ENCODE assay signal across 18 cellular contexts in genomic region chr5:14659821-14660607, GRCh38. TPM values are rescaled to one million over a fixed set of nuclear protein-coding genes. Genes with fewer than 3 reads are reported as not detected.
A peak's percentile ranks its signal among the peaks of the same experiment; 100 is the strongest.
DNase-seq lines count a peak whose midpoint lies in the region; ATAC-seq and TF ChIP-seq lines count a peak whose summit lies in the region.
"Had no signal": no experiment of that assay in that cellular context is flagged by ENCODE, and none has a peak within 500 bp of the region (broad histone marks: within the 10 kb centered on the region; RNA-seq: fewer than 3 reads in every experiment).

No MANE protein-coding gene starts in this region.

- intact Hi-C loops in activated CD4-positive, alpha-beta T cell treated with anti-CD3 and anti-CD28 coated beads, Interleukin-2, amount 10 ng/mL, durations not matched to agents 24 days and 14 days (cut with micrococcal nuclease) = loop anchor here (5.0 to 10.0 kb wide), 5 partner anchors 175 to 1797 kb away; partner anchors contain the start of gene TRIO
- intact Hi-C loops in CD4-positive, alpha-beta T cell (cut with DNase I, micrococcal nuclease) = loop anchor here (10.0 kb wide), 2 partner anchors 75 to 515 kb away; partner anchors contain the start of genes OTULINL (in 1 of the 2) and TRIO (in 1 of the 2)

- TF ChIP-seq CTCF in CD4-positive, alpha-beta T cell (IDR thresholded peaks at IDR 0.05) = no peak

- H3K36me3 ChIP-seq in adipocyte (ENCODE audit: control insufficient read depth, insufficient read depth, low read length, severe bottlenecking) = no peaks in the 10 kb centered on the region
- H3K36me3 ChIP-seq: brain microvascular endothelial cell, thoracic aorta had no signal

- H3K4me3 ChIP-seq in adipocyte (ENCODE audit: low read length) = peak overlapping the region; percentile 1
- H3K4me3 ChIP-seq: thoracic aorta had no signal

- CTCF ChIA-PET in CD4-positive, alpha-beta T cell (lab: Charles Lee) = interaction anchor here (0.6 to 1.7 kb wide), 2 partner anchors 11 to 20 kb away, joined by 3 read pairs; no protein-coding TSS in a partner anchor

- DNase-seq in activated CD4-positive, alpha-beta T cell treated with anti-CD3 and anti-CD28 coated beads, Interleukin-2, amount 10 ng/mL, durations not matched to agents 24 days and 14 days = no peak
- no peak for DNase-seq in activated CD4-positive, alpha-beta T cell treated with anti-CD3 and anti-CD28 coated beads for 48 hours
- peak; percentile 67 for DNase-seq in adipocyte (ENCODE audit: low read depth)
- peak; percentile 91 for DNase-seq in fibroblast of peridontal ligament (ENCODE audit: extremely low read depth)
- peak; percentile 63 for DNase-seq in stromal cell of bone marrow (ENCODE audit: low read depth)
- no peak for DNase-seq in CD4-positive, alpha-beta T cell
- DNase-seq: 8988T; activated CD4-positive, alpha-beta T cell treated with anti-CD3 and anti-CD28 coated beads, Interleukin-2, amount 50 U/mL, for 4 hours; brain microvascular endothelial cell; endodermal cell; mesendoderm; NCI-H1436; NCI-H524 treated with DMSO at 0.1 percent for 48 hours; nucleus accumbens; T-helper 9 cell had no signal

- no peak overlapping the region for H3K4me3 Mint-ChIP-seq in activated CD4-positive, alpha-beta T cell treated with anti-CD3 and anti-CD28 coated beads, Interleukin-2, amount 10 ng/mL, durations not matched to agents 24 days and 14 days
- H3K4me3 Mint-ChIP-seq in CD4-positive, alpha-beta T cell = no peak overlapping the region
- H3K4me3 Mint-ChIP-seq: endodermal cell had no signal

- no peak overlapping the region for H3K9ac ChIP-seq in adipocyte (ENCODE audit: low read length)

- POLR2A ChIA-PET in CD4-positive, alpha-beta T cell (lab: Charles Lee) = no interaction called here

- peaks cover 6% of the 10 kb centered on the region for H3K9me3 Mint-ChIP-seq in activated CD4-positive, alpha-beta T cell treated with anti-CD3 and anti-CD28 coated beads, Interleukin-2, amount 10 ng/mL, durations not matched to agents 24 days and 14 days
- H3K9me3 Mint-ChIP-seq in CD4-positive, alpha-beta T cell = no peaks in the 10 kb centered on the region
- H3K9me3 Mint-ChIP-seq: endodermal cell had no signal

- H3K27me3 Mint-ChIP-seq in activated CD4-positive, alpha-beta T cell treated with anti-CD3 and anti-CD28 coated beads, Interleukin-2, amount 10 ng/mL, durations not matched to agents 24 days and 14 days = no peaks in the 10 kb centered on the region
- H3K27me3 Mint-ChIP-seq in CD4-positive, alpha-beta T cell = no peaks in the 10 kb centered on the region

- H3K9me3 ChIP-seq in adipocyte (ENCODE audit: control insufficient read depth, low read length) = no peaks in the 10 kb centered on the region
- no peaks in the 10 kb centered on the region for H3K9me3 ChIP-seq in CD4-positive, alpha-beta T cell (ENCODE audit: control insufficient read depth, low read length)
- H3K9me3 ChIP-seq: thoracic aorta had no signal

- H3K27me3 ChIP-seq in adipocyte (replicated peaks; ENCODE audit: control insufficient read depth, insufficient read depth, low read length) = no peaks in the 10 kb centered on the region
- H3K27me3 ChIP-seq in CD4-positive, alpha-beta T cell (ENCODE audit: control insufficient read depth, insufficient read depth, low read length) = no peaks in the 10 kb centered on the region
- H3K27me3 ChIP-seq: brain microvascular endothelial cell had no signal

- H3K27ac Mint-ChIP-seq in activated CD4-positive, alpha-beta T cell treated with anti-CD3 and anti-CD28 coated beads, Interleukin-2, amount 10 ng/mL, durations not matched to agents 24 days and 14 days = peak overlapping the region; percentile 32
- H3K27ac Mint-ChIP-seq in CD4-positive, alpha-beta T cell = no peak overlapping the region
- H3K27ac Mint-ChIP-seq: endodermal cell had no signal

- H3K4me1 ChIP-seq in adipocyte (ENCODE audit: control insufficient read depth, insufficient read depth, low read length) = peaks cover 22% of the 10 kb centered on the region

- peaks cover 19% of the 10 kb centered on the region for H3K36me3 Mint-ChIP-seq in activated CD4-positive, alpha-beta T cell treated with anti-CD3 and anti-CD28 coated beads, Interleukin-2, amount 10 ng/mL, durations not matched to agents 24 days and 14 days (ENCODE audit: low read depth)
- H3K36me3 Mint-ChIP-seq in CD4-positive, alpha-beta T cell (ENCODE audit: low read depth) = peaks cover 6% of the 10 kb centered on the region

- H3K27ac ChIP-seq in CD4-positive, alpha-beta T cell (ENCODE audit: low read depth, low read length) = no peak overlapping the region
- H3K27ac ChIP-seq: brain microvascular endothelial cell, thoracic aorta had no signal

- ATAC-seq in GM21447 (IDR thresholded peaks at IDR 0.05; ENCODE audit: unreplicated experiment) (no peak), GM21576 (IDR thresholded peaks at IDR 0.05; ENCODE audit: unreplicated experiment) (no peak)
- no peak for ATAC-seq in CD4-positive, alpha-beta T cell (ENCODE audit: poor library complexity)

- H3K4me1 Mint-ChIP-seq in activated CD4-positive, alpha-beta T cell treated with anti-CD3 and anti-CD28 coated beads, Interleukin-2, amount 10 ng/mL, durations not matched to agents 24 days and 14 days = peaks cover 41% of the 10 kb centered on the region
- peaks cover 46% of the 10 kb centered on the region for H3K4me1 Mint-ChIP-seq in CD4-positive, alpha-beta T cell (ENCODE audit: low read depth)

RNA-seq across cellular contexts. Expression of gene OTULIN, which starts 4.5 kb away (rescaled TPM):
- 52.5 and 62.1 TPM in 2 replicates for total RNA-seq in activated CD4-positive, alpha-beta T cell treated with anti-CD3 and anti-CD28 coated beads, Interleukin-2, amount 10 ng/mL, durations not matched to agents 24 days and 14 days
- 10 to 100 TPM; 69.4 to 77.0 TPM for total RNA-seq in CD4-positive, alpha-beta T cell

Comparison
In these comparisons a context has a peak if more than half of its experiments do, and no peak if none do; other contexts are left out.
1. DNase-seq: peak in adipocyte (single experiment), fibroblast of peridontal ligament (single experiment) and stromal cell of bone marrow (single experiment); none in activated CD4-positive, alpha-beta T cell treated with anti-CD3 and anti-CD28 coated beads, Interleukin-2, amount 10 ng/mL, durations not matched to agents 24 days and 14 days (single experiment), activated CD4-positive, alpha-beta T cell treated with anti-CD3 and anti-CD28 coated beads for 48 hours (single experiment) and CD4-positive, alpha-beta T cell (0 of 10).